ENCODE assay signal across 3 cellular contexts in the genomic region with DNA sequence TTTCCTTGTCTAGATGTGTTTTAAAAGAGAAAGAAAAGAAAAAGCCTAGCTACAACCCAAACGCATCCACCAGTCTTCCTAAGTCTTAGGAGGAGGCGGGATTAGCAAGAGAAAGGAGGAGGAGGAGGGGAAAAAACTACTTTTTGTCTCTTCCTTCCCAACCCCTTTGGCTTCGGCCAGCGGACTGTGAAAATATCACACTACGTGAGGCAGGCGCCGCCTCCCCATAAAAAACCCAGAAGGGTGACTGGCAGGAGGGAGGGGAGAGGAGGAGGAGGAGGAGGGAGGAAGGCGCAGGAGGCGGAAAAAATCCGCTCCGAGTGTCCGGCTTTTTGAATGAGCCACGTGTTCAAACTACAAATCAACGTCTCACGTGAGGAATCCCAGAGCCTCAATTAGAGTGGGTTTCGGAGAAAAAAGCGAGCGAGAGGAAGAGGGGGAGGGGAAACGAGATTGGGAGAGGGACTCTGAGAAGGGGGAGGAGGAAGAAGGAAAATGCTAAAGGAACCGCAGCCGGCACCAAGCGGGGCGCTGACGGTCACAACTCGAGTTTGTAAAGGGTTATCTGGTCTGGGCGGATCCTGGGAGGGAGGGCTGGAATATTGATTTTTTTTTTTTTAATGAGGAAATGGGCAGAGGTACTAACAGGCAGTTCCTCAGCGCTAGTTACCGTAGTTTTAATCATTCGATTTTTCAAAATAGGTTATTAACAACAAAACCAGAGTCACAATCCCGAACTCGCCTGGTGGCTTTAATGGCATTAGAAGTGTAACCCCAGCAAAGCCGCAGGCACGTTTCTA.
TF ChIP-seq lines count a peak whose summit lies in the region.

IGF2BP3 (minus strand) TSS at position 202 of the 800 bp plus-strand sequence. CDS start 381 bp downstream, outside the sequence.

TF ChIP-seq in IMR-90, 13 proteins besides CTCF, POLR2A, EP300 and RAD21:
- TF ChIP-seq, protein P1, sequence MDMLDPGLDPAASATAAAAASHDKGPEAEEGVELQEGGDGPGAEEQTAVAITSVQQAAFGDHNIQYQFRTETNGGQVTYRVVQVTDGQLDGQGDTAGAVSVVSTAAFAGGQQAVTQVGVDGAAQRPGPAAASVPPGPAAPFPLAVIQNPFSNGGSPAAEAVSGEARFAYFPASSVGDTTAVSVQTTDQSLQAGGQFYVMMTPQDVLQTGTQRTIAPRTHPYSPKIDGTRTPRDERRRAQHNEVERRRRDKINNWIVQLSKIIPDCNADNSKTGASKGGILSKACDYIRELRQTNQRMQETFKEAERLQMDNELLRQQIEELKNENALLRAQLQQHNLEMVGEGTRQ (IDR thresholded peaks at IDR 0.05; ENCODE audit: low read depth, low read length) = peak; percentile 88
- TF ChIP-seq MXI1 (IDR thresholded peaks at IDR 0.05; ENCODE audit: borderline replicate concordance, low read depth, low read length) = peak; percentile 86
- TF ChIP-seq RCOR1 (IDR thresholded peaks at IDR 0.05; ENCODE audit: insufficient replicate concordance, low read length) = no peak
- TF ChIP-seq BHLHE40 (IDR thresholded peaks at IDR 0.05; ENCODE audit: low read depth, low read length) = peak; percentile 97
- no peak for TF ChIP-seq MAFK (IDR thresholded peaks at IDR 0.05; ENCODE audit: low read depth, low read length)
- TF ChIP-seq CHD1 (IDR thresholded peaks at IDR 0.05; ENCODE audit: low read depth, low read length) = no peak
- no peak for TF ChIP-seq NFE2L2 (IDR thresholded peaks at IDR 0.05; ENCODE audit: low read depth, low read length)
- TF ChIP-seq MAZ (IDR thresholded peaks at IDR 0.05; ENCODE audit: borderline replicate concordance, low read depth, low read length) = peak; percentile 96
- no peak for TF ChIP-seq FOS (IDR thresholded peaks at IDR 0.05; ENCODE audit: low read depth, low read length)
- no peak for TF ChIP-seq SMC3 (IDR thresholded peaks at IDR 0.05; ENCODE audit: low read depth, low read length)
- TF ChIP-seq RFX5 (IDR thresholded peaks at IDR 0.05; ENCODE audit: low read depth, low read length) = no peak
- TF ChIP-seq CEBPB (IDR thresholded peaks at IDR 0.05; ENCODE audit: low read depth, low read length) = no peak
- no peak for TF ChIP-seq ELK1 (IDR thresholded peaks at IDR 0.05; ENCODE audit: borderline replicate concordance, low read depth, low read length)

TF ChIP-seq in PFSK-1, 5 proteins besides CTCF, POLR2A, EP300 and RAD21:
- peak; percentile 81; the same call in 1 of the 2 replicates for TF ChIP-seq TAF1 (IDR thresholded peaks at IDR 0.05; ENCODE audit: borderline replicate concordance, insufficient read depth, low read length)
- peak; percentile 37 for TF ChIP-seq POLR2AphosphoS5 (IDR thresholded peaks at IDR 0.05; ENCODE audit: low read depth, low read length)
- no peak for TF ChIP-seq FOXP2 (optimal IDR thresholded peaks at IDR 0.05; ENCODE audit: borderline replicate concordance, extremely low read depth, extremely low read length, insufficient read depth)
- peak in 1 of 2 experiments; percentile 57; a peak in 1 of 4 replicates for TF ChIP-seq REST (IDR thresholded peaks at IDR 0.05; ENCODE audit: insufficient read depth in 1 of 2, low read depth in 2 of 2, low read length in 2 of 2)
- peak; percentile 90; the same call in 1 of the 2 replicates for TF ChIP-seq SIN3A (IDR thresholded peaks at IDR 0.05; ENCODE audit: borderline replicate concordance, insufficient read depth, low read length)

TF ChIP-seq in K562, 482 proteins besides CTCF, POLR2A, EP300 and RAD21 (continues in another document):
- TF ChIP-seq ZNF77 (CRISPR knock-in tag; IDR thresholded peaks at IDR 0.05) (no peak), TRIM28 (IDR thresholded peaks at IDR 0.05) (peak; percentile 71; the same call in 1 of the 2 replicates), CXXC5 (CRISPR knock-in tag; IDR thresholded peaks at IDR 0.05) (peak; percentile 95), CC2D1A (IDR thresholded peaks at IDR 0.05) (peak; percentile 97), ZNF551 (CRISPR knock-in tag; IDR thresholded peaks at IDR 0.05) (no peak), ZNF830 (CRISPR knock-in tag; IDR thresholded peaks at IDR 0.05) (no peak), NFXL1 (CRISPR knock-in tag; IDR thresholded peaks at IDR 0.05) (no peak), FOXP1 (CRISPR knock-in tag; IDR thresholded peaks at IDR 0.05) (no peak; the same call in 1 of the 2 replicates), SRSF9 (IDR thresholded peaks at IDR 0.05; ENCODE audit: borderline replicate concordance, low read depth, low read length) (no peak), ZBTB34 (CRISPR knock-in tag; IDR thresholded peaks at IDR 0.05) (no peak), HOXB6 (CRISPR knock-in tag; IDR thresholded peaks at IDR 0.05; ENCODE audit: borderline replicate concordance) (no peak), DACH1 (IDR thresholded peaks at IDR 0.05; ENCODE audit: partially characterized antibody) (peak; percentile 58), CBX1 (IDR thresholded peaks at IDR 0.05; ENCODE audit: low read depth) (peak; percentile 66; the same call in 1 of the 2 replicates), EP400 (IDR thresholded peaks at IDR 0.05) (peak; percentile 98), ZNF778 (CRISPR knock-in tag; IDR thresholded peaks at IDR 0.05) (no peak), RCOR1 (IDR thresholded peaks at IDR 0.05; ENCODE audit: borderline replicate concordance in 1 of 2, low read depth in 2 of 2, low read length in 2 of 2) (peak; percentile 94 to 100), ZBTB40 (IDR thresholded peaks at IDR 0.05) (peak; percentile 65), ZBTB40 (CRISPR knock-in tag; IDR thresholded peaks at IDR 0.05) (no peak)
- TF ChIP-seq, protein P2, sequence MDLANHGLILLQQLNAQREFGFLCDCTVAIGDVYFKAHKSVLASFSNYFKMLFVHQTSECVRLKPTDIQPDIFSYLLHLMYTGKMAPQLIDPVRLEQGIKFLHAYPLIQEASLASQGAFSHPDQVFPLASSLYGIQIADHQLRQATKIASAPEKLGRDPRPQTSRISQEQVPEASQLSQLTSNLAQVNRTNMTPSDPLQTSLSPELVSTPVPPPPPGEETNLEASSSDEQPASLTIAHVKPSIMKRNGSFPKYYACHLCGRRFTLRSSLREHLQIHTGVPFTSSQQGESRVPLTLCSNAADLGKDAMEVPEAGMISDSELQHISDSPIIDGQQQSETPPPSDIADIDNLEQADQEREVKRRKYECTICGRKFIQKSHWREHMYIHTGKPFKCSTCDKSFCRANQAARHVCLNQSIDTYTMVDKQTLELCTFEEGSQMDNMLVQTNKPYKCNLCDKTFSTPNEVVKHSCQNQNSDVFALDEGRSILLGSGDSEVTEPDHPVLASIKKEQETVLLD (IDR thresholded peaks at IDR 0.05) = peak; percentile 89
- TF ChIP-seq, protein P3, sequence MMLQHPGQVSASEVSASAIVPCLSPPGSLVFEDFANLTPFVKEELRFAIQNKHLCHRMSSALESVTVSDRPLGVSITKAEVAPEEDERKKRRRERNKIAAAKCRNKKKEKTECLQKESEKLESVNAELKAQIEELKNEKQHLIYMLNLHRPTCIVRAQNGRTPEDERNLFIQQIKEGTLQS (IDR thresholded peaks at IDR 0.05) = peak; percentile 51; the same call in 1 of the 2 replicates
- TF ChIP-seq, protein P3 (CRISPR knock-in tag; conservative IDR thresholded peaks at IDR 0.05) = no peak
- TF ChIP-seq, protein P4, sequence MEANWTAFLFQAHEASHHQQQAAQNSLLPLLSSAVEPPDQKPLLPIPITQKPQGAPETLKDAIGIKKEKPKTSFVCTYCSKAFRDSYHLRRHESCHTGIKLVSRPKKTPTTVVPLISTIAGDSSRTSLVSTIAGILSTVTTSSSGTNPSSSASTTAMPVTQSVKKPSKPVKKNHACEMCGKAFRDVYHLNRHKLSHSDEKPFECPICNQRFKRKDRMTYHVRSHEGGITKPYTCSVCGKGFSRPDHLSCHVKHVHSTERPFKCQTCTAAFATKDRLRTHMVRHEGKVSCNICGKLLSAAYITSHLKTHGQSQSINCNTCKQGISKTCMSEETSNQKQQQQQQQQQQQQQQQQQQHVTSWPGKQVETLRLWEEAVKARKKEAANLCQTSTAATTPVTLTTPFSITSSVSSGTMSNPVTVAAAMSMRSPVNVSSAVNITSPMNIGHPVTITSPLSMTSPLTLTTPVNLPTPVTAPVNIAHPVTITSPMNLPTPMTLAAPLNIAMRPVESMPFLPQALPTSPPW (CRISPR knock-in tag; IDR thresholded peaks at IDR 0.05) = no peak; the same call in 1 of the 2 replicates
- TF ChIP-seq, protein P5, sequence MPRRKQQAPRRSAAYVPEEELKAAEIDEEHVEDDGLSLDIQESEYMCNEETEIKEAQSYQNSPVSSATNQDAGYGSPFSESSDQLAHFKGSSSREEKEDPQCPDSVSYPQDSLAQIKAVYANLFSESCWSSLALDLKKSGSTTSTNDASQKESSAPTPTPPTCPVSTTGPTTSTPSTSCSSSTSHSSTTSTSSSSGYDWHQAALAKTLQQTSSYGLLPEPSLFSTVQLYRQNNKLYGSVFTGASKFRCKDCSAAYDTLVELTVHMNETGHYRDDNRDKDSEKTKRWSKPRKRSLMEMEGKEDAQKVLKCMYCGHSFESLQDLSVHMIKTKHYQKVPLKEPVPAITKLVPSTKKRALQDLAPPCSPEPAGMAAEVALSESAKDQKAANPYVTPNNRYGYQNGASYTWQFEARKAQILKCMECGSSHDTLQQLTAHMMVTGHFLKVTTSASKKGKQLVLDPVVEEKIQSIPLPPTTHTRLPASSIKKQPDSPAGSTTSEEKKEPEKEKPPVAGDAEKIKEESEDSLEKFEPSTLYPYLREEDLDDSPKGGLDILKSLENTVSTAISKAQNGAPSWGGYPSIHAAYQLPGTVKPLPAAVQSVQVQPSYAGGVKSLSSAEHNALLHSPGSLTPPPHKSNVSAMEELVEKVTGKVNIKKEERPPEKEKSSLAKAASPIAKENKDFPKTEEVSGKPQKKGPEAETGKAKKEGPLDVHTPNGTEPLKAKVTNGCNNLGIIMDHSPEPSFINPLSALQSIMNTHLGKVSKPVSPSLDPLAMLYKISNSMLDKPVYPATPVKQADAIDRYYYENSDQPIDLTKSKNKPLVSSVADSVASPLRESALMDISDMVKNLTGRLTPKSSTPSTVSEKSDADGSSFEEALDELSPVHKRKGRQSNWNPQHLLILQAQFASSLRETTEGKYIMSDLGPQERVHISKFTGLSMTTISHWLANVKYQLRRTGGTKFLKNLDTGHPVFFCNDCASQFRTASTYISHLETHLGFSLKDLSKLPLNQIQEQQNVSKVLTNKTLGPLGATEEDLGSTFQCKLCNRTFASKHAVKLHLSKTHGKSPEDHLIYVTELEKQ (CRISPR knock-in tag; IDR thresholded peaks at IDR 0.05) = no peak
